Comparison of ENCODE assay signal across 12 cellular contexts in genomic region chr4:56668267-56668666, GRCh38. TPM values are rescaled to one million over a fixed set of nuclear protein-coding genes. Genes with fewer than 3 reads are reported as not detected.
DNase-seq lines count a peak whose midpoint lies in the region; ATAC-seq, FAIRE-seq and TF ChIP-seq lines count a peak whose summit lies in the region.
"Had no signal": no experiment of that assay in that cellular context is flagged by ENCODE, and none has a peak within 500 bp of the region (broad histone marks: within the 10 kb centered on the region; RNA-seq: fewer than 3 reads in every experiment).

No MANE protein-coding gene starts in this region.

- H3K4me3 Mint-ChIP-seq in MCF 10A (ENCODE audit: unreplicated experiment): no peak overlapping the region
- H3K4me3 Mint-ChIP-seq: natural killer cell treated with Interleukin-12 subunit alpha and Interleukin-12 subunit beta and Interleukin-15 and Interleukin-18, amount 100 ng/mL, for 72 hours had no signal

- TF ChIP-seq CTCF in MCF 10A (IDR thresholded peaks at IDR 0.05; ENCODE audit: unreplicated experiment) (peak; percentile 48), breast epithelium (IDR thresholded peaks at IDR 0.05) (no peak), Loucy (conservative IDR thresholded peaks at IDR 0.05; ENCODE audit: low read length) (peak; percentile 73), H1 (IDR thresholded peaks at IDR 0.05; ENCODE audit: control extremely low read depth in 1 of 3, insufficient read depth in 1 of 3, low read depth in 1 of 3, low read length in 3 of 3) (peak; percentile 37 to 88 (median 81)), transverse colon (IDR thresholded peaks at IDR 0.05) (peak; percentile 38 to 70 (median 51))

- H4K20me1 ChIP-seq in Loucy (ENCODE audit: insufficient read depth, low read length, poor library complexity, severe bottlenecking) (no peaks in the 10 kb centered on the region), H1 (replicated peaks in 1 of 2; ENCODE audit: control insufficient read depth in 1 of 2, insufficient read depth in 2 of 2, low read length in 2 of 2) (no peaks in the 10 kb centered on the region)

- no peaks in the 10 kb centered on the region for H3K36me3 Mint-ChIP-seq in MCF 10A (ENCODE audit: insufficient read depth, unreplicated experiment)

- H3K9me2 ChIP-seq in Loucy (replicated peaks; ENCODE audit: low read depth, low read length): no peaks in the 10 kb centered on the region

- H2AFZ ChIP-seq in Loucy (ENCODE audit: low read length): no peak overlapping the region
- no peak overlapping the region for H2AFZ ChIP-seq in H1 (ENCODE audit: low read length)

- TF ChIP-seq EP300 in H1 (IDR thresholded peaks at IDR 0.05; ENCODE audit: borderline replicate concordance in 1 of 2, low read depth in 2 of 2, low read length in 2 of 2): no peak
- no peak for TF ChIP-seq EP300 in transverse colon (IDR thresholded peaks at IDR 0.05; ENCODE audit: low read depth)

- H3K9me3 Mint-ChIP-seq in MCF 10A (ENCODE audit: unreplicated experiment): no peaks in the 10 kb centered on the region
- H3K9me3 Mint-ChIP-seq: natural killer cell treated with Interleukin-12 subunit alpha and Interleukin-12 subunit beta and Interleukin-15 and Interleukin-18, amount 100 ng/mL, for 72 hours had no signal

- H3K4ac ChIP-seq in H1 (replicated peaks; ENCODE audit: insufficient read length, low read depth, low read length): no peak overlapping the region

- H2BK12ac ChIP-seq in H1 (ENCODE audit: low read depth, low read length): no peak overlapping the region

- no peak for TF ChIP-seq POLR2A in breast epithelium (IDR thresholded peaks at IDR 0.05)
- TF ChIP-seq POLR2A in H1 (IDR thresholded peaks at IDR 0.05; ENCODE audit: control extremely low read depth in 1 of 2, low read depth in 2 of 2, low read length in 2 of 2): no peak
- TF ChIP-seq POLR2A in transverse colon (IDR thresholded peaks at IDR 0.05): no peak

- no peaks in the 10 kb centered on the region for H3F3A ChIP-seq in Loucy (ENCODE audit: low read depth)

- H3K27me3 Mint-ChIP-seq in MCF 10A (ENCODE audit: insufficient read depth, unreplicated experiment): no peaks in the 10 kb centered on the region
- H3K27me3 Mint-ChIP-seq: natural killer cell treated with Interleukin-12 subunit alpha and Interleukin-12 subunit beta and Interleukin-15 and Interleukin-18, amount 100 ng/mL, for 72 hours had no signal

- H2BK20ac ChIP-seq in H1 (ENCODE audit: low read length): no peak overlapping the region

- ATAC-seq in HG03045 (IDR thresholded peaks at IDR 0.05; ENCODE audit: unreplicated experiment): no peak
- ATAC-seq: natural killer cell treated with Interleukin-12 subunit alpha and Interleukin-12 subunit beta and Interleukin-15 and Interleukin-18, amount 100 ng/mL, for 72 hours had no signal

- H3K27ac Mint-ChIP-seq in MCF 10A (ENCODE audit: low read depth, unreplicated experiment): no peak overlapping the region
- H3K27ac Mint-ChIP-seq: natural killer cell treated with Interleukin-12 subunit alpha and Interleukin-12 subunit beta and Interleukin-15 and Interleukin-18, amount 100 ng/mL, for 72 hours had no signal

- WGBS in H1 (ENCODE audit: extremely low coverage in 1 of 2, insufficient coverage in 1 of 2, insufficient read length in 1 of 2, insufficient replicate concordance in 2 of 2, low coverage in 1 of 2, low lambda C conversion rate in 2 of 2, missing lambda C conversion rate in 1 of 2), 2 experiments: 85 to 100% methylated on average over 1 to 4 of the region's 4 CpGs
- 72 to 93% methylated on average over 2 to 4 of the region's 4 CpGs for WGBS in transverse colon (ENCODE audit: low coverage in 1 of 2), 2 donors

- H3K4me2 ChIP-seq in Loucy (ENCODE audit: low read depth, low read length, poor library complexity, severe bottlenecking): no peak overlapping the region
- H3K4me2 ChIP-seq in H1 (ENCODE audit: insufficient read depth in 1 of 2, low read depth in 2 of 2, low read length in 2 of 2): no peak overlapping the region

- H2BK5ac ChIP-seq in H1 (ENCODE audit: low read depth, low read length): no peak overlapping the region

- H4K91ac ChIP-seq in H1 (replicated peaks; ENCODE audit: insufficient read length, low read length): no peak overlapping the region

- no peak overlapping the region for H3K18ac ChIP-seq in H1 (ENCODE audit: extremely low read depth, low read length)

- H3K27me3 ChIP-seq in breast epithelium (no peaks in the 10 kb centered on the region), Loucy (ENCODE audit: insufficient read depth, low read length, poor library complexity, severe bottlenecking) (no peaks in the 10 kb centered on the region), H1 (replicated peaks in 1 of 4; ENCODE audit: control insufficient read depth in 3 of 4, extremely low read depth in 1 of 4, insufficient read depth in 3 of 4, low read length in 3 of 4) (peaks cover 0 to 2% (median 0%) of the 10 kb centered on the region in 4 experiments; a peak in 3 of 7 replicates), transverse colon (peaks cover 8% of the 10 kb centered on the region)

- no TSS peak for BruUV-seq in MCF 10A (replicated peaks; lab: Mats Ljungman, UMichigan)

- H3K23ac ChIP-seq in H1 (ENCODE audit: insufficient read length): no peak overlapping the region

- peaks cover 5% of the 10 kb centered on the region for H3K4me1 Mint-ChIP-seq in MCF 10A (ENCODE audit: insufficient read depth, unreplicated experiment)

- POLR2A ChIA-PET in MCF 10A (lab: Yijun Ruan, JAX): no interaction called here
- POLR2A ChIA-PET in H1 (lab: Charles Lee; ENCODE audit: partially characterized antibody): no interaction called here

- H3K36me3 ChIP-seq in breast epithelium (no peaks in the 10 kb centered on the region), Loucy (ENCODE audit: insufficient read depth, low read length) (no peaks in the 10 kb centered on the region), H1 (ENCODE audit: control insufficient read depth in 2 of 4, insufficient read depth in 4 of 4, low read length in 3 of 4) (no peaks in the 10 kb centered on the region), transverse colon (no peaks in the 10 kb centered on the region)

- no peaks in the 10 kb centered on the region for H3K9me3 ChIP-seq in breast epithelium
- 0 out of 2 replicates have a peak, but pooled peaks cover 5% of the 10 kb centered on the region for H3K9me3 ChIP-seq in Loucy (ENCODE audit: insufficient read depth, low read depth, low read length)
- no peaks in the 10 kb centered on the region for H3K9me3 ChIP-seq in H1 (ENCODE audit: insufficient read depth in 2 of 2, low read depth in 1 of 2, low read length in 1 of 2)
- H3K9me3 ChIP-seq in transverse colon: no peaks in the 10 kb centered on the region

- H3K14ac ChIP-seq in H1 (ENCODE audit: insufficient read length): no peak overlapping the region

- H3K4me3 ChIP-seq in breast epithelium (no peak overlapping the region), Loucy (ENCODE audit: low read length, poor library complexity, severe bottlenecking) (no peak overlapping the region), H1 (ENCODE audit: extremely low read depth in 1 of 4, insufficient read depth in 2 of 4, low read depth in 3 of 4, low read length in 4 of 4) (no peak overlapping the region), transverse colon (no peak overlapping the region)

- H3K27ac ChIP-seq in breast epithelium (no peak overlapping the region), H1 (ENCODE audit: low read depth, low read length) (no peak overlapping the region), transverse colon (no peak overlapping the region)

- H3K4me1 ChIP-seq in breast epithelium: no peaks in the 10 kb centered on the region
- no peaks in the 10 kb centered on the region for H3K4me1 ChIP-seq in Loucy (ENCODE audit: insufficient read depth, low read length, poor library complexity, severe bottlenecking)
- H3K4me1 ChIP-seq in H1 (replicated peaks in 1 of 4; ENCODE audit: control insufficient read depth in 3 of 4, insufficient read depth in 4 of 4, low read length in 3 of 4): peaks cover 0 to 3% (median under 1%) of the 10 kb centered on the region in 4 experiments; a peak in 4 of 7 replicates
- H3K4me1 ChIP-seq in transverse colon: no peaks in the 10 kb centered on the region

- H4K5ac ChIP-seq in H1 (ENCODE audit: insufficient read length, low read depth, low read length): no peak overlapping the region

- DNase-seq in MCF 10A (ENCODE audit: unreplicated experiment): peak; percentile 55
- no peak for DNase-seq in breast epithelium (ENCODE audit: low spot score in 2 of 2)
- no peak for DNase-seq in H1 (ENCODE audit: low read depth in 1 of 2, low spot score in 2 of 2)
- peak; percentile 15 for DNase-seq in transverse colon
- no peak for DNase-seq in SHP77 treated with DMSO at 0.1 percent for 48 hours (lab: John Stamatoyannopoulos, UW)
- DNase-seq in mesenteric fat pad (ENCODE audit: low spot score): no peak
- DNase-seq: COR-L47, NCI-H345 had no signal

- no peak overlapping the region for H2BK120ac ChIP-seq in H1 (replicated peaks; ENCODE audit: low read depth, low read length)

- in situ Hi-C loops in transverse colon (cut with MboI; ENCODE audit: low pct_ligation_motif_present in 1 of 4, low pct_unique_long_range_greater_than_20kb in 1 of 4, low sequenced_read_pairs in 3 of 4): loop anchor here in 2 of 4 donors (10.0 kb wide), 1 partner anchor 137 kb away; no protein-coding TSS in a partner anchor

- H3K79me1 ChIP-seq in H1 (ENCODE audit: low read depth, low read length): no peaks in the 10 kb centered on the region

- CTCF ChIA-PET in MCF 10A (lab: Yijun Ruan, JAX) (interaction anchor here (1.0 kb wide), 1 partner anchor 132 kb away, joined by 3 read pairs; no protein-coding TSS in a partner anchor), H1 (lab: Charles Lee; ENCODE audit: partially characterized antibody) (interaction anchor here (0.6 to 1.9 kb wide), 14 partner anchors 9 to 174 kb away, joined by 3 to 15 read pairs (median 3); no protein-coding TSS in a partner anchor)

- no peak overlapping the region for H2AK5ac ChIP-seq in H1 (ENCODE audit: low read depth, low read length)

- peak; percentile 91 for FAIRE-seq in H1 (lab: Jason Lieb, UNC)
- FAIRE-seq: frontal cortex had no signal

- no peaks in the 10 kb centered on the region for H3K23me2 ChIP-seq in H1 (ENCODE audit: low read depth, low read length)

- H4K8ac ChIP-seq in H1 (ENCODE audit: extremely low read depth, insufficient read depth, low read length): no peak overlapping the region

- no peak overlapping the region for H3K9ac ChIP-seq in Loucy (ENCODE audit: low read depth, low read length, poor library complexity, severe bottlenecking)
- H3K9ac ChIP-seq in H1 (replicated peaks in 1 of 4; ENCODE audit: extremely low read depth in 1 of 4, low read depth in 3 of 4, low read length in 3 of 4): no peak overlapping the region

- peak; percentile 93 to 95 for TF ChIP-seq RAD21 in H1 (IDR thresholded peaks at IDR 0.05 in 1 of 2, conservative IDR thresholded peaks at IDR 0.05 in 1 of 2; ENCODE audit: low read depth in 2 of 2, low read length in 2 of 2)

- H2BK15ac ChIP-seq in H1 (ENCODE audit: low read length): no peak overlapping the region

- H3K79me2 ChIP-seq in Loucy (ENCODE audit: insufficient read depth, low read length) (no peaks in the 10 kb centered on the region), H1 (ENCODE audit: control insufficient read depth in 1 of 2, insufficient read depth in 2 of 2, low read length in 2 of 2) (no peaks in the 10 kb centered on the region)

- H3K56ac ChIP-seq in H1 (replicated peaks; ENCODE audit: insufficient read length, low read depth, low read length): no peak overlapping the region

- intact Hi-C loops in MCF 10A (cut with micrococcal nuclease): loop anchor here (1.0 kb wide), 2 partner anchors 132 to 168 kb away; no protein-coding TSS in a partner anchor
- intact Hi-C loops in breast epithelium (cut with DNase I; ENCODE audit: low total_unique reads): no loop called here
- intact Hi-C loops in transverse colon (cut with DNase I; ENCODE audit: low total_unique reads): loop anchor here (10.0 kb wide), 1 partner anchor 127 kb away; no protein-coding TSS in a partner anchor

RNA-seq across cellular contexts. Expression of gene HOPX, which starts 12.8 kb away (rescaled TPM):
- not detected in 2 replicates for total RNA-seq in MCF 10A (2022)
- total RNA-seq in breast epithelium: 1 to 10 TPM; 3.8 to 9.8 (median 4.8) TPM
- total RNA-seq in H1 (2021; fragmentation: NEBNext Ultra II Directional; extraction: Animal tissue kit (Norgen Biotek cat#: 25700)): not detected in 2 replicates
- not detected in 2 replicates for polyA plus RNA-seq in H1 (2011; rRNA removed)
- polyA plus RNA-seq in H1 (2011; cell fraction: cytosol; rRNA removed): not detected
- polyA plus RNA-seq in H1 (2011; cell fraction: nucleus; rRNA removed): not detected
- not detected in 4 replicates for polyA plus RNA-seq in H1 (2012, experiment 1 of 2)
- not detected for polyA plus RNA-seq in H1 (2012, experiment 2 of 2)
- not detected for polyA plus RNA-seq in H1 (2013, experiment 1 of 2)
- not detected for polyA plus RNA-seq in H1 (2013, experiment 2 of 2)
- not detected in 2 replicates for polyA minus RNA-seq in H1 (2011; rRNA and poly(A)+ RNA removed)
- not detected for polyA minus RNA-seq in H1 (2011; cell fraction: cytosol; rRNA and poly(A)+ RNA removed)
- not detected for polyA minus RNA-seq in H1 (2011; cell fraction: nucleus; rRNA and poly(A)+ RNA removed)
- total RNA-seq in transverse colon: 10 to 100 TPM in 1 of 4 donors, 1 to 10 TPM in 3; 2.6 to 27.5 (median 7.7) TPM
- total RNA-seq in mesenteric fat pad: 3.2 TPM

Comparison
In these comparisons a context has a peak if more than half of its experiments do, and no peak if none do; other contexts are left out.
1. DNase-seq: peak in MCF 10A (single experiment) and transverse colon (single experiment); none in breast epithelium (0 of 2), H1 (0 of 2), SHP77 treated with DMSO at 0.1 percent for 48 hours (single experiment) and mesenteric fat pad (single experiment).
2. CTCF ChIP-seq: peak in MCF 10A (single experiment), Loucy (single experiment), H1 (3 of 3) and transverse colon (5 of 5); none in breast epithelium (0 of 3).